9 cellular contexts compared by ENCODE assay signal in the genomic region with DNA sequence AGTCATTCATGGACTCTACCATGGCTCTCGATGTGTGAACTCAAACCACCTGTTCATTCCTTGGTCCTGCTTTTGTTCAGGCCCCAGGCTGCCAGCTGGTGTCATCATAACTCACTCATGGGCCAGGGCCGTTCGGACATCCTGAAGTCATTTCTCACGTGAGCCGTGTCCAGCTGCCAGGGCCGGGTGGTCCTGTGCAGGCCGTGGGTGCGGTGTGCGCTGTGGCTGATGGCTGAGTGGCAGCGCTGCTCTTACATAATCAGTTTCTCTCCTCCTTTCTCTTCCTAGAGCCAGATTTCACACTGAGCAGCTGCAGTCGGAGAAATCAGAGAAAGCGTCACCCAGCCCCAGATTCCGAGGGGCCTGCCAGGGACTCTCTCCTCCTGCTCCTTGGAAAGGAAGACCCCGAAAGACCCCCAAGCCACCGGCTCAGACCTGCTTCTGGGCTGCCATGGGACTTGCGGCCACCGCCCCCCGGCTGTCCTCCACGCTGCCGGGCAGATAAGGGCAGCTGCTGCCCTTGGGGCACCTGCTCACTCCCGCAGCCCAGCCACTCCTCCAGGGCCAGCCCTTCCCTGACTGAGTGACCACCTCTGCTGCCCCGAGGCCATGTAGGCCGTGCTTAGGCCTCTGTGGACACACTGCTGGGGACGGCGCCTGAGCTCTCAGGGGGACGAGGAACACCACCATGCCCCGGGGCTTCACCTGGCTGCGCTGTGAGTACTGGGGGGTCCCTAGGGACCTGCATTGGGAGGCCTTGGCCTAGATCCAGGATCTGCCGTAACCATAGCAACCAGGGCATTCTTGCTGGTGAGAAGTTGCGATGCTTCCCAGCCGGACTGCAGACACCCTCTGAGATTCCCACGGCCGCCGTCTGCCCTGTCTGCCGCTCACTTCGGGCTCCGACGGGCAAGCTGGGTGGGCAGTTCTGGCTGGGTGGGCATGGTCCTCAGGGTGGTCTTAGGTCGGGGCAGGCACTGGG. TPM values are rescaled to one million over a fixed set of nuclear protein-coding genes. Genes with fewer than 3 reads are reported as not detected.
DNase-seq lines count a peak whose midpoint lies in the region; TF ChIP-seq lines count a peak whose summit lies in the region.
"Had no signal": no experiment of that assay in that cellular context is flagged by ENCODE, and none has a peak within 500 bp of the region (broad histone marks: within the 10 kb centered on the region; RNA-seq: fewer than 3 reads in every experiment).

TSS of gene IL34 (plus strand) at position 300 of the 982 bp plus-strand sequence. CDS start at position 689, 389 bp downstream.

- no peaks in the 10 kb centered on the region for H3K4me1 Mint-ChIP-seq in activated T-helper 2 cell treated with anti-CD3 and anti-CD28 coated beads, Interferon-gamma antibody, Interleukin-2, Interleukin-4, amounts not matched to agents 10 μg/mL and 5 μg/mL and 100 μg/mL, durations not matched to agents 14 hours and 24 hours and 36 hours (ENCODE audit: low read depth)
- no peaks in the 10 kb centered on the region for H3K4me1 Mint-ChIP-seq in endothelial cell (ENCODE audit: unreplicated experiment)

- no peaks in the 10 kb centered on the region for H3K36me3 Mint-ChIP-seq in activated T-helper 2 cell treated with anti-CD3 and anti-CD28 coated beads, Interferon-gamma antibody, Interleukin-2, Interleukin-4, amounts not matched to agents 10 μg/mL and 5 μg/mL and 100 μg/mL, durations not matched to agents 14 hours and 24 hours and 36 hours (ENCODE audit: low read depth)
- peaks cover 5% of the 10 kb centered on the region for H3K36me3 Mint-ChIP-seq in endothelial cell (ENCODE audit: low read depth, unreplicated experiment)

- peak within 1 kb of the TSS; percentile 83 for H3K27ac ChIP-seq in layer of hippocampus (ENCODE audit: low read depth, low read length)
- H3K27ac ChIP-seq: RWPE1 had no signal

- H3K27me3 ChIP-seq in layer of hippocampus (ENCODE audit: control insufficient read depth, insufficient read depth, low read length), result no peaks in the 10 kb centered on the region

- peaks cover 7% of the 10 kb centered on the region for H3K27me3 Mint-ChIP-seq in activated T-helper 2 cell treated with anti-CD3 and anti-CD28 coated beads, Interferon-gamma antibody, Interleukin-2, Interleukin-4, amounts not matched to agents 10 μg/mL and 5 μg/mL and 100 μg/mL, durations not matched to agents 14 hours and 24 hours and 36 hours (ENCODE audit: low read depth)
- no peaks in the 10 kb centered on the region for H3K27me3 Mint-ChIP-seq in endothelial cell (ENCODE audit: unreplicated experiment)

- H3K9me3 Mint-ChIP-seq in activated T-helper 2 cell treated with anti-CD3 and anti-CD28 coated beads, Interferon-gamma antibody, Interleukin-2, Interleukin-4, amounts not matched to agents 10 μg/mL and 5 μg/mL and 100 μg/mL, durations not matched to agents 14 hours and 24 hours and 36 hours, result no peaks in the 10 kb centered on the region
- peaks cover 8% of the 10 kb centered on the region for H3K9me3 Mint-ChIP-seq in endothelial cell (ENCODE audit: unreplicated experiment)

- H3K27ac Mint-ChIP-seq in activated T-helper 2 cell treated with anti-CD3 and anti-CD28 coated beads, Interferon-gamma antibody, Interleukin-2, Interleukin-4, amounts not matched to agents 10 μg/mL and 5 μg/mL and 100 μg/mL, durations not matched to agents 14 hours and 24 hours and 36 hours, result no peak within 1 kb of the TSS
- no peak within 1 kb of the TSS for H3K27ac Mint-ChIP-seq in endothelial cell (ENCODE audit: unreplicated experiment)

- peak; percentile 13 for DNase-seq in NCI-H1105 treated with DMSO at 0.1 percent for 48 hours (lab: John Stamatoyannopoulos, UW)
- DNase-seq in astrocyte of the hippocampus (ENCODE audit: low read depth, low spot score), result peak; percentile 41
- peak; percentile 65 for DNase-seq in superior temporal gyrus (ENCODE audit: extremely low spot score)
- DNase-seq in activated T-helper 2 cell treated with anti-CD3 and anti-CD28 coated beads, Interferon-gamma antibody, Interleukin-2, Interleukin-4, amounts not matched to agents 10 μg/mL and 5 μg/mL and 100 μg/mL, durations not matched to agents 14 hours and 24 hours and 36 hours (ENCODE audit: low spot score), result no peak
- no peak for DNase-seq in endothelial cell (ENCODE audit: low spot score)
- DNase-seq in central memory CD4-positive, alpha-beta T cell, result no peak
- DNase-seq: activated CD4-positive, alpha-beta T cell treated with anti-CD3 and anti-CD28 coated beads, Interleukin-2, amount 50 U/mL, for 4 hours had no signal

- H3K4me3 Mint-ChIP-seq in activated T-helper 2 cell treated with anti-CD3 and anti-CD28 coated beads, Interferon-gamma antibody, Interleukin-2, Interleukin-4, amounts not matched to agents 10 μg/mL and 5 μg/mL and 100 μg/mL, durations not matched to agents 14 hours and 24 hours and 36 hours (ENCODE audit: low read depth), result no peak within 1 kb of the TSS
- no peak within 1 kb of the TSS for H3K4me3 Mint-ChIP-seq in endothelial cell (ENCODE audit: unreplicated experiment)

- intact Hi-C loops in activated T-helper 2 cell treated with anti-CD3 and anti-CD28 coated beads, Interferon-gamma antibody, Interleukin-2, Interleukin-4, amounts not matched to agents 10 μg/mL and 5 μg/mL and 100 μg/mL, durations not matched to agents 14 hours and 24 hours and 36 hours (cut with micrococcal nuclease), result no loop called here

- no peak for TF ChIP-seq CTCF in endothelial cell (IDR thresholded peaks at IDR 0.05; ENCODE audit: unreplicated experiment)

RNA-seq across cellular contexts. Expression of gene IL34, which starts in this region (rescaled TPM):
- total RNA-seq in activated T-helper 2 cell treated with anti-CD3 and anti-CD28 coated beads, Interferon-gamma antibody, Interleukin-2, Interleukin-4, amounts not matched to agents 10 μg/mL and 5 μg/mL and 100 μg/mL, durations not matched to agents 14 hours and 24 hours and 36 hours, result 0.28 TPM in 1 of 2 replicates, not detected in the other
- total RNA-seq in endothelial cell (ENCODE audit: unreplicated experiment), result 1.6 TPM

Comparison
In these comparisons a context has a peak if more than half of its experiments do, and no peak if none do; other contexts are left out.
1. DNase-seq: peak in NCI-H1105 treated with DMSO at 0.1 percent for 48 hours (single experiment), astrocyte of the hippocampus (single experiment) and superior temporal gyrus (single experiment); none in activated T-helper 2 cell treated with anti-CD3 and anti-CD28 coated beads, Interferon-gamma antibody, Interleukin-2, Interleukin-4, amounts not matched to agents 10 μg/mL and 5 μg/mL and 100 μg/mL, durations not matched to agents 14 hours and 24 hours and 36 hours (single experiment), endothelial cell (single experiment) and central memory CD4-positive, alpha-beta T cell (single experiment).